In genomic region chr16:85460252-85460982, GRCh38 we compare ENCODE assay signal across 9 cellular contexts.
A peak's percentile ranks its signal among the peaks of the same experiment; 100 is the strongest.
DNase-seq lines count a peak whose midpoint lies in the region; ATAC-seq and TF ChIP-seq lines count a peak whose summit lies in the region.
"Had no signal": no experiment of that assay in that cellular context is flagged by ENCODE, and none has a peak within 500 bp of the region (broad histone marks: within the 10 kb centered on the region; RNA-seq: fewer than 3 reads in every experiment).

No MANE protein-coding gene starts in this region.

- intact Hi-C loops in heart left ventricle (cut with DNase I): no loop called here
- intact Hi-C loops in Right ventricle myocardium superior (cut with DNase I): no loop called here
- intact Hi-C loops in colonic mucosa (cut with DNase I): no loop called here
- intact Hi-C loops in vagina (cut with DNase I): no loop called here

- H3K9me3 Mint-ChIP-seq in nephron: no peaks in the 10 kb centered on the region

- peaks cover 0 to 32% (median 0%) of the 10 kb centered on the region in 9 donors for H3K27me3 ChIP-seq in heart left ventricle
- peaks cover 27% of the 10 kb centered on the region for H3K27me3 ChIP-seq in colonic mucosa
- no peaks in the 10 kb centered on the region for H3K27me3 ChIP-seq in vagina

- H3K36me3 Mint-ChIP-seq in nephron (ENCODE audit: low read depth): no peaks in the 10 kb centered on the region

- TF ChIP-seq CTCF in heart left ventricle (IDR thresholded peaks at IDR 0.05) (no peak), colonic mucosa (IDR thresholded peaks at IDR 0.05) (no peak), nephron (IDR thresholded peaks at IDR 0.05; ENCODE audit: unreplicated experiment in 3 of 3) (no peak), vagina (IDR thresholded peaks at IDR 0.05) (no peak)

- H3K4me1 ChIP-seq in heart left ventricle (peaks cover 10 to 59% (median 39%) of the 10 kb centered on the region in 12 donors), colonic mucosa (peaks cover 17% of the 10 kb centered on the region), vagina (peaks cover 66% of the 10 kb centered on the region)

- DNase-seq in heart left ventricle (no peak), Right ventricle myocardium superior (no peak), colonic mucosa (peak; percentile 29), vagina (ENCODE audit: extremely low spot score in 2 of 2) (no peak), AML-193 (lab: John Stamatoyannopoulos, UW) (no peak), NCI-H2196 treated with DMSO at 0.1 percent for 48 hours (lab: John Stamatoyannopoulos, UW; ENCODE audit: unreplicated experiment) (no peak)
- no peak for DNase-seq in activated T-cell treated with anti-CD3 and anti-CD28 coated beads, Interleukin-2, amount 50 U/mL, for 48 hours

- H3K4me3 ChIP-seq in heart left ventricle (no peak overlapping the region), colonic mucosa (no peak overlapping the region), vagina (no peak overlapping the region)
- H3K4me3 ChIP-seq: coronary artery had no signal

- WGBS in heart left ventricle, 4 donors: 57 to 62% (median 60%) methylated on average over 22 of the region's 22 CpGs

- peak overlapping the region in 9 of 12 donors; percentile 11 to 86 (median 46) for H3K27ac ChIP-seq in heart left ventricle
- H3K27ac ChIP-seq in colonic mucosa: peak overlapping the region; percentile 39
- H3K27ac ChIP-seq in vagina: peak overlapping the region; percentile 73

- ATAC-seq in heart left ventricle (peak in 1 of 4 donors; percentile 12), Right ventricle myocardium superior (ENCODE audit: poor library complexity) (no peak)

- H3K27me3 Mint-ChIP-seq in nephron (ENCODE audit: low read depth): peaks cover 7% of the 10 kb centered on the region

- peak overlapping the region in 1 of 2 donors; percentile 38 for H3K9ac ChIP-seq in colonic mucosa (ENCODE audit: low read depth in 2 of 2, low read length in 2 of 2)

- H3K9me3 ChIP-seq in heart left ventricle (no peaks in the 10 kb centered on the region), colonic mucosa (no peaks in the 10 kb centered on the region), vagina (no peaks in the 10 kb centered on the region)

- H3K36me3 ChIP-seq in heart left ventricle: no peaks in the 10 kb centered on the region
- H3K36me3 ChIP-seq in colonic mucosa: no peaks in the 10 kb centered on the region
- H3K36me3 ChIP-seq in vagina: no peaks in the 10 kb centered on the region

- peaks cover 63% of the 10 kb centered on the region for H3K4me1 Mint-ChIP-seq in nephron

- peak overlapping the region; percentile 91 to 99 (median 95) for H3K27ac Mint-ChIP-seq in nephron

- TF ChIP-seq POLR2A in heart left ventricle (IDR thresholded peaks at IDR 0.05) (no peak), vagina (IDR thresholded peaks at IDR 0.05) (no peak)

- peak overlapping the region; percentile 55 to 63 (median 63) for H3K4me3 Mint-ChIP-seq in nephron
